In genomic region chr13:49606747-49607648, GRCh38 we compare ENCODE assay signal across 1 cellular context.
A peak's percentile ranks its signal among the peaks of the same experiment; 100 is the strongest.
TF ChIP-seq lines count a peak whose summit lies in the region.

No MANE protein-coding gene starts in this region.

TF ChIP-seq in SK-N-SH, 30 proteins besides CTCF, POLR2A, EP300 and RAD21 (continued from another document):
- TF ChIP-seq MEF2A (IDR thresholded peaks at IDR 0.05; ENCODE audit: borderline replicate concordance, low read depth), result no peak
- TF ChIP-seq YY1 (IDR thresholded peaks at IDR 0.05; ENCODE audit: low read depth), result peak; percentile 70; the same call in 1 of the 2 replicates
- no peak for TF ChIP-seq MXI1 (IDR thresholded peaks at IDR 0.05; ENCODE audit: low read depth, low read length)
- 0 out of 2 replicates have a peak, but pooled peaks have one; percentile 28 for TF ChIP-seq MAX (IDR thresholded peaks at IDR 0.05; ENCODE audit: low read depth)
- no peak; the same call in 1 of the 2 replicates for TF ChIP-seq FOSL2 (IDR thresholded peaks at IDR 0.05; ENCODE audit: borderline replicate concordance, low read depth)
- TF ChIP-seq SMC3 (IDR thresholded peaks at IDR 0.05; ENCODE audit: low read depth, low read length), result peak; percentile 83
- TF ChIP-seq RCOR1 (IDR thresholded peaks at IDR 0.05; ENCODE audit: low read length), result 0 out of 2 replicates have a peak, but pooled peaks have one; percentile 28
- TF ChIP-seq NRF1 (IDR thresholded peaks at IDR 0.05; ENCODE audit: low read depth, low read length), result no peak
